ENCODE assay signal across 8 cellular contexts in genomic region chr12:27014859-27015729, GRCh38. TPM values are rescaled to one million over a fixed set of nuclear protein-coding genes. Genes with fewer than 3 reads are reported as not detected.
DNase-seq lines count a peak whose midpoint lies in the region; ATAC-seq and TF ChIP-seq lines count a peak whose summit lies in the region.

No MANE protein-coding gene starts in this region.

- peak overlapping the region; percentile 92 for H3K4me3 ChIP-seq in Loucy (ENCODE audit: low read length, poor library complexity, severe bottlenecking)
- peak overlapping the region; percentile 92 to 96 for H3K4me3 ChIP-seq in muscle layer of duodenum (ENCODE audit: low read depth in 1 of 2, low read length in 2 of 2)

- H3K9me2 ChIP-seq in Loucy (replicated peaks; ENCODE audit: low read depth, low read length) = no peaks in the 10 kb centered on the region

- H3K9ac ChIP-seq in ES-I3 (ENCODE audit: low read depth, low read length) = peak overlapping the region; percentile 97
- H3K9ac ChIP-seq in Loucy (ENCODE audit: low read depth, low read length, poor library complexity, severe bottlenecking) = peak overlapping the region; percentile 90

- H4K20me1 ChIP-seq in Loucy (ENCODE audit: insufficient read depth, low read length, poor library complexity, severe bottlenecking) = peaks cover 24% of the 10 kb centered on the region

- H2AFZ ChIP-seq in Loucy (ENCODE audit: low read length) = peak overlapping the region; percentile 74

- no peaks in the 10 kb centered on the region for H3K27me3 ChIP-seq in Loucy (ENCODE audit: insufficient read depth, low read length, poor library complexity, severe bottlenecking)
- no peaks in the 10 kb centered on the region for H3K27me3 ChIP-seq in muscle layer of duodenum (ENCODE audit: low read depth, low read length)

- H3K4me1 ChIP-seq in ES-I3 (ENCODE audit: insufficient read depth, low read length) = peaks cover 22% of the 10 kb centered on the region
- peaks cover 75% of the 10 kb centered on the region for H3K4me1 ChIP-seq in Loucy (ENCODE audit: insufficient read depth, low read length, poor library complexity, severe bottlenecking)
- H3K4me1 ChIP-seq in muscle layer of duodenum (ENCODE audit: control insufficient read depth in 1 of 2, insufficient read depth in 2 of 2, low read length in 2 of 2) = peaks cover 20 to 35% of the 10 kb centered on the region in 2 donors

- H3K79me2 ChIP-seq in Loucy (ENCODE audit: insufficient read depth, low read length) = peaks cover 40% of the 10 kb centered on the region

- TF ChIP-seq CTCF in Loucy (conservative IDR thresholded peaks at IDR 0.05; ENCODE audit: low read length) = no peak

- H3K27ac ChIP-seq in muscle layer of duodenum (ENCODE audit: low read length) = peak overlapping the region; percentile 89

- H3K9me3 ChIP-seq in ES-I3 (ENCODE audit: control insufficient read depth, insufficient read depth, low read length) (no peaks in the 10 kb centered on the region), Loucy (ENCODE audit: insufficient read depth, low read depth, low read length) (no peaks in the 10 kb centered on the region), muscle layer of duodenum (ENCODE audit: control insufficient read depth in 1 of 2, low read length in 2 of 2) (no peaks in the 10 kb centered on the region)

- peaks cover 15% of the 10 kb centered on the region for H3F3A ChIP-seq in Loucy (ENCODE audit: low read depth)

- DNase-seq in cerebellar cortex (ENCODE audit: low spot score) (peak; percentile 31), T1000 (lab: John Stamatoyannopoulos, UW) (no peak), mucosa of gallbladder (ENCODE audit: low spot score) (no peak)

- H3K4me2 ChIP-seq in Loucy (ENCODE audit: low read depth, low read length, poor library complexity, severe bottlenecking) = peak overlapping the region; percentile 90

- H3K36me3 ChIP-seq in ES-I3 (ENCODE audit: insufficient read depth, low read length) (peaks cover 7% of the 10 kb centered on the region; the same call in 1 of the 2 replicates), Loucy (ENCODE audit: insufficient read depth, low read length) (no peaks in the 10 kb centered on the region), muscle layer of duodenum (ENCODE audit: control insufficient read depth in 1 of 2, insufficient read depth in 2 of 2, low read length in 2 of 2) (peaks cover 0 to 5% of the 10 kb centered on the region in 2 donors)

- no peak for ATAC-seq in GM21526 (IDR thresholded peaks at IDR 0.05; ENCODE audit: low FRiP score, unreplicated experiment)
- no peak for ATAC-seq in GM18909 (IDR thresholded peaks at IDR 0.05; ENCODE audit: poor library complexity, unreplicated experiment)

RNA-seq across cellular contexts. Expression of gene TM7SF3, which starts 0.9 kb away (rescaled TPM):
- total RNA-seq in mucosa of gallbladder = 82.8 TPM

RNA-seq across cellular contexts. Expression of gene MED21, which starts 7.3 kb away (rescaled TPM):
- 59.0 TPM for total RNA-seq in mucosa of gallbladder
